Comparison of ENCODE assay signal across 8 cellular contexts in the genomic region with DNA sequence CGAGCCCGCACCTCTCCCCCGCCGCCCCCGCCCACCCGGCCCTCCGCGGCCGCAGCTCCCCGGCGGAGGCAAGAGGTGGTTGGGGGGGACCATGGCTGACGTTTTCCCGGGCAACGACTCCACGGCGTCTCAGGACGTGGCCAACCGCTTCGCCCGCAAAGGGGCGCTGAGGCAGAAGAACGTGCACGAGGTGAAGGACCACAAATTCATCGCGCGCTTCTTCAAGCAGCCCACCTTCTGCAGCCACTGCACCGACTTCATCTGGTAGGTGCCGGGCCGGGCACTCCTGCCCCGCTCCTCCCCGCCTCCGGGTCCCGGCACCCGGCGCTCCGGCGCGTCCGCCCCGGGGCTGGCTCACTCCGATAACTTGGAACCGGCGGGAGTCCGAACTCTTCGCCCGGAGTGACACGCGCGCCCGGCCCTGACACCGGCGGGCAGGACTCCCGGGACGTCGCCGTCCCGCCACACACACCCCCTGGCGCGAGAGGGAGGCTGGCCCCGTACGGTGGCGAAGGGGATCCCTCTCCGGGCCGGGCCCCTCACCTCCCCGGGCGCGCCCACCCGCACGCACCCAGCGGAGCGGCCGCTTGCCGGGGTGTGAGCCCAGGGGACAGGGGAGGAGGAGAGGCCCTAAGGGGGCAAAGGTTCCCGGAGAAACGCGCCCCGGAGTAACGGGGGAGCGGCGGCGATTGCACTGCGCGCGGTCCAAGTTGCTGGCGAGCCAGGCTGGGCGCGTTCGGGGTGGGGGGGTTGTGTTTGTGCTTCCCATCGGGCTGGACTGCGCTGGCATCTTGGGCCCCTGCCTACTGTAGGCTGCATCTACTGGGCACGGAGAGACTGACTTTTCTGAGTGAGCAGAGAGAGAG. TPM values are rescaled to one million over a fixed set of nuclear protein-coding genes. Genes with fewer than 3 reads are reported as not detected.
DNase-seq lines count a peak whose midpoint lies in the region; ATAC-seq and TF ChIP-seq lines count a peak whose summit lies in the region.

No MANE protein-coding gene starts in this region.

- CTCF ChIA-PET in RWPE1 (lab: Yijun Ruan, JAX) = interaction anchor here (0.7 to 1.5 kb wide), 2 partner anchors 25 to 1071 kb away, joined by 3 to 4 read pairs; no protein-coding TSS in a partner anchor

- no peaks in the 10 kb centered on the region for H3K9me3 ChIP-seq in neutrophil
- no peaks in the 10 kb centered on the region for H3K9me3 ChIP-seq in tibial artery

- peak overlapping the region; percentile 75 for H3K27ac ChIP-seq in RWPE1
- H3K27ac ChIP-seq in neutrophil = no peak overlapping the region
- peak overlapping the region; percentile 81 to 83 for H3K27ac ChIP-seq in tibial artery

- peaks cover 5% of the 10 kb centered on the region for H3K36me3 Mint-ChIP-seq in glutamatergic neuron (ENCODE audit: unreplicated experiment)

- peaks cover 4% of the 10 kb centered on the region for H3K4me1 Mint-ChIP-seq in glutamatergic neuron (ENCODE audit: low read depth, unreplicated experiment)

- DNase-seq in NCI-H524 (lab: John Stamatoyannopoulos, UW) (peak; percentile 28 to 69), NCI-H524 treated with DMSO at 0.1 percent for 48 hours (lab: John Stamatoyannopoulos, UW) (no peak), RWPE1 (ENCODE audit: low spot score) (peak; percentile 22), glutamatergic neuron (peak; percentile 43), tibial artery (peak; percentile 36 to 79)
- peak; percentile 52 for DNase-seq in activated naive CD4-positive, alpha-beta T cell treated with anti-CD3 and anti-CD28 coated beads, Interleukin-2, amount 50 U/mL, for 16 hours

- TF ChIP-seq CTCF in RWPE1 (conservative IDR thresholded peaks at IDR 0.05; ENCODE audit: low read depth) (no peak), glutamatergic neuron (IDR thresholded peaks at IDR 0.05; ENCODE audit: partially characterized antibody, unreplicated experiment) (no peak), neutrophil (IDR thresholded peaks at IDR 0.05) (no peak), tibial artery (IDR thresholded peaks at IDR 0.05) (no peak)

- peak overlapping the region; percentile 52 to 62 for H3K4me3 ChIP-seq in neutrophil (ENCODE audit: low read depth in 1 of 2, low read length in 1 of 2)
- H3K4me3 ChIP-seq in tibial artery = peak overlapping the region; percentile 88 to 96

- H3K9me3 Mint-ChIP-seq in glutamatergic neuron (ENCODE audit: unreplicated experiment) = peaks cover 8% of the 10 kb centered on the region

- ATAC-seq in HG03139 (IDR thresholded peaks at IDR 0.05; ENCODE audit: unreplicated experiment) = peak; percentile 27

- no peaks in the 10 kb centered on the region for H3K36me3 ChIP-seq in neutrophil
- H3K36me3 ChIP-seq in tibial artery = no peaks in the 10 kb centered on the region

- no peak overlapping the region for H3K27ac Mint-ChIP-seq in glutamatergic neuron (ENCODE audit: unreplicated experiment)

- H3K27me3 Mint-ChIP-seq in glutamatergic neuron (ENCODE audit: unreplicated experiment) = peaks cover 14% of the 10 kb centered on the region

- H3K4me1 ChIP-seq in neutrophil (ENCODE audit: control insufficient read depth in 1 of 2, insufficient read depth in 1 of 2, low read depth in 1 of 2, low read length in 1 of 2) = peaks cover 13 to 14% of the 10 kb centered on the region in 2 experiments
- H3K4me1 ChIP-seq in tibial artery = peaks cover 0 to 41% (median 22%) of the 10 kb centered on the region in 4 donors

- intact Hi-C loops in tibial artery (cut with DNase I; ENCODE audit: low total_unique reads) = no loop called here

- POLR2A ChIA-PET in RWPE1 (lab: Yijun Ruan, JAX; ENCODE audit: low non-redundant PET) = no interaction called here

- H3K27me3 ChIP-seq in neutrophil (peaks cover 72% of the 10 kb centered on the region), tibial artery (no peaks in the 10 kb centered on the region)

- peak overlapping the region; percentile 93 for H3K4me3 Mint-ChIP-seq in glutamatergic neuron (ENCODE audit: unreplicated experiment)

RNA-seq across cellular contexts. Expression of a gene that starts 0.6 kb away (rescaled TPM):
- total RNA-seq in glutamatergic neuron (ENCODE audit: unreplicated experiment) = 2.2 TPM
